11 cellular contexts compared by ENCODE assay signal in the genomic region with DNA sequence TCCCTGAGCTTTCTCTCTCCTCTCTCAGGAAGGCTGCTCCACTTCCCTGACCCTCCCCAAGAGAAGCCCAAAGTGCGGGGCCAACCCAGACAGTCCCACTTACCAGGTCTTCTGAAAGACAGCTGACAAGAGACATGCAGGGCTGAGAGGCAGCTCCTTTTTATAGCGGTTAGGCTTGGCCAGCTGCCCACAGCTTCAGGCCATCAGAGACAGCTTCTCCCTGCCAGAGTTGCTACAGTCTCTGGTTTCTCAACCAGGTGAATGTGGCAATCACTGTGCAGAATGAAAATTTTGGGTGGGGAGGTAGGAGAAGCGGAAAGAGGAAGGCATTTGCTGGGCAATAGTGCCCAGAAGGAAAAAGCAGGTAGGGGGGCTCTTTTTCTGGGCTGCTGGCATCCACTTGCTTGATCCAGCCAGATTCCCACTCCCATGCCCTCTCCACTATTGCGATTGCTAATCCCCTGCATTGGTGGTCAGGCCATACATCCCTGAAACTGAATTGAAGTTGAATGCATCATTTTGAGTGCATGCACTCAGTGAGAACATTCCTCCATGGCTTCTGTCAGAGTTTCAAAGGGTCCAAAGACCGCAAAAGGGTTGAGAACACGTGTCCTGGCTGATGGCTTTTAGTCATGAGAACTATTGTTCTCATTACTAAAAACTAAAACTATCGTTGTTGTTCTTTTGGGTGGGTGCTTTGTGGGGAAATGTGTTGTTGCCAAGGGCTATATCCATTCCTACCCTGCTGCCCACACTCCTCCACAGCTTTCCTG. TPM values are rescaled to one million over a fixed set of nuclear protein-coding genes. Genes with fewer than 3 reads are reported as not detected.
A peak's percentile ranks its signal among the peaks of the same experiment; 100 is the strongest.
DNase-seq lines count a peak whose midpoint lies in the region; ATAC-seq, FAIRE-seq and TF ChIP-seq lines count a peak whose summit lies in the region.
"Had no signal": no experiment of that assay in that cellular context is flagged by ENCODE, and none has a peak within 500 bp of the region (broad histone marks: within the 10 kb centered on the region; RNA-seq: fewer than 3 reads in every experiment).

S100A8 (minus strand) TSS at position 136 of the 773 bp plus-strand sequence. CDS start 538 bp downstream, outside the sequence.

- H3K27ac ChIP-seq in adipose tissue (ENCODE audit: low read depth, low read length) (peak within 1 kb of the TSS; percentile 43), keratinocyte (ENCODE audit: control insufficient read depth, insufficient read depth, low read length) (no peak within 1 kb of the TSS), thoracic aorta (no peak within 1 kb of the TSS)
- H3K27ac ChIP-seq: SK-N-MC had no signal

- H3K4me1 Mint-ChIP-seq in activated CD8-positive, alpha-beta memory T cell treated with anti-CD3 and anti-CD28 coated beads, Interleukin-2, amount 10 ng/mL, durations not matched to agents 7 days and 5 days: peaks cover 7% of the 10 kb centered on the region

- 49 to 64% (median 50%) methylated on average over 7 of the region's 7 CpGs for WGBS in adipose tissue, 3 donors

- H3K9me3 ChIP-seq in keratinocyte (ENCODE audit: control insufficient read depth, low read depth, low read length) (no peaks in the 10 kb centered on the region), thoracic aorta (no peaks in the 10 kb centered on the region)

- CTCF ChIA-PET in activated CD8-positive, alpha-beta memory T cell treated with anti-CD3 and anti-CD28 coated beads, Interleukin-2, amount 10 ng/mL, durations not matched to agents 7 days and 5 days (lab: Charles Lee): no interaction called here

- H3K4me2 ChIP-seq in keratinocyte (ENCODE audit: control insufficient read depth, extremely low read depth, insufficient read depth, low read depth, low read length): peak within 1 kb of the TSS; percentile 30

- H3K4me1 ChIP-seq in keratinocyte (ENCODE audit: control insufficient read depth, extremely low read depth, insufficient read depth, low read length) (peaks cover 44% of the 10 kb centered on the region), thoracic aorta (ENCODE audit: control insufficient read depth in 1 of 2, low read depth in 2 of 2) (no peaks in the 10 kb centered on the region)

- TF ChIP-seq CTCF in keratinocyte (optimal IDR thresholded peaks at IDR 0.05 in 1 of 3, IDR thresholded peaks at IDR 0.05 in 1 of 3, conservative IDR thresholded peaks at IDR 0.05 in 1 of 3; ENCODE audit: extremely low read depth in 1 of 3, insufficient read depth in 2 of 3, low read length in 3 of 3): no peak
- TF ChIP-seq CTCF in thoracic aorta (IDR thresholded peaks at IDR 0.05): no peak

- H3K9me3 Mint-ChIP-seq in activated CD8-positive, alpha-beta memory T cell treated with anti-CD3 and anti-CD28 coated beads, Interleukin-2, amount 10 ng/mL, durations not matched to agents 7 days and 5 days (ENCODE audit: low read depth): no peaks in the 10 kb centered on the region

- H3K4me3 ChIP-seq in keratinocyte (ENCODE audit: control insufficient read depth in 2 of 3, extremely low read depth in 1 of 3, insufficient read depth in 2 of 3, low read depth in 1 of 3, low read length in 3 of 3): peak within 1 kb of the TSS in 1 of 3 experiments; percentile 12
- H3K4me3 ChIP-seq in thoracic aorta: no peak within 1 kb of the TSS
- H3K4me3 ChIP-seq: SK-N-MC had no signal

- H3K9ac ChIP-seq in keratinocyte (ENCODE audit: control insufficient read depth, extremely low read depth, insufficient read depth, low read length): no peak within 1 kb of the TSS

- peak; percentile 82 for FAIRE-seq in keratinocyte (lab: Jason Lieb, UNC)

- no peak within 1 kb of the TSS for H3K4me3 Mint-ChIP-seq in activated CD8-positive, alpha-beta memory T cell treated with anti-CD3 and anti-CD28 coated beads, Interleukin-2, amount 10 ng/mL, durations not matched to agents 7 days and 5 days

- H3K27me3 ChIP-seq in keratinocyte (ENCODE audit: control insufficient read depth, extremely low read depth, insufficient read depth, low read length): peaks cover 7% of the 10 kb centered on the region
- no peaks in the 10 kb centered on the region for H3K27me3 ChIP-seq in thoracic aorta (replicated peaks; ENCODE audit: insufficient read depth)

- peak; percentile 23 for DNase-seq in NCI-H2029 (lab: John Stamatoyannopoulos, UW)
- no peak for DNase-seq in keratinocyte (ENCODE audit: low read depth, low spot score)
- no peak for DNase-seq in thoracic aorta (ENCODE audit: low spot score)
- DNase-seq in activated CD8-positive, alpha-beta memory T cell treated with anti-CD3 and anti-CD28 coated beads, Interleukin-2, amount 10 ng/mL, durations not matched to agents 7 days and 5 days: no peak
- DNase-seq: activated CD8-positive, alpha-beta memory T cell treated with anti-CD3 and anti-CD28 coated beads, Interleukin-2, amount 50 U/mL, for 4 hours; Kasumi-1 had no signal

- no peak within 1 kb of the TSS for H2AFZ ChIP-seq in keratinocyte (ENCODE audit: control insufficient read depth, low read length)

- H3K36me3 ChIP-seq in keratinocyte (ENCODE audit: control insufficient read depth in 2 of 2, extremely low read depth in 1 of 2, insufficient read depth in 2 of 2, low read length in 2 of 2) (no peaks in the 10 kb centered on the region), thoracic aorta (no peaks in the 10 kb centered on the region)

- peaks cover 12% of the 10 kb centered on the region for H3K27me3 Mint-ChIP-seq in activated CD8-positive, alpha-beta memory T cell treated with anti-CD3 and anti-CD28 coated beads, Interleukin-2, amount 10 ng/mL, durations not matched to agents 7 days and 5 days

- dilution Hi-C loops in keratinocyte (cut with MboI; ENCODE audit: extremely low pct_ligation_motif_present, low sequenced_read_pairs): no loop called here

- no peaks in the 10 kb centered on the region for H3K79me2 ChIP-seq in keratinocyte (ENCODE audit: control insufficient read depth, insufficient read depth, low read length)

- H3K36me3 Mint-ChIP-seq in activated CD8-positive, alpha-beta memory T cell treated with anti-CD3 and anti-CD28 coated beads, Interleukin-2, amount 10 ng/mL, durations not matched to agents 7 days and 5 days: no peaks in the 10 kb centered on the region

- H4K20me1 ChIP-seq in keratinocyte (ENCODE audit: control insufficient read depth, extremely low read depth, insufficient read depth, low read length): no peaks in the 10 kb centered on the region

- no peaks in the 10 kb centered on the region for H3K9me1 ChIP-seq in keratinocyte (ENCODE audit: control insufficient read depth, extremely low read depth, insufficient read depth, low read length)

- H3K27ac Mint-ChIP-seq in activated CD8-positive, alpha-beta memory T cell treated with anti-CD3 and anti-CD28 coated beads, Interleukin-2, amount 10 ng/mL, durations not matched to agents 7 days and 5 days: no peak within 1 kb of the TSS

- ATAC-seq in thoracic aorta (ENCODE audit: insufficient number of reproducible peaks, low FRiP score, low read depth) (no peak), GM21390 (IDR thresholded peaks at IDR 0.05; ENCODE audit: unreplicated experiment) (no peak), GM21619 (IDR thresholded peaks at IDR 0.05; ENCODE audit: unreplicated experiment) (no peak), HG02759 (IDR thresholded peaks at IDR 0.05; ENCODE audit: unreplicated experiment) (no peak)
- no peak for ATAC-seq in activated CD8-positive, alpha-beta memory T cell treated with anti-CD3 and anti-CD28 coated beads, Interleukin-2, amount 10 ng/mL, durations not matched to agents 7 days and 5 days

RNA-seq across cellular contexts. Expression of gene S100A8, which starts in this region (rescaled TPM):
- polyA plus RNA-seq in adipose tissue: 1,000 to 10,000 TPM in 2 of 3 donors, 10 to 100 TPM in 1; 51.8 to 2,570 (median 1,218) TPM
- polyA plus RNA-seq in keratinocyte: 99.7 to 1,918 TPM (median 403 TPM) in 3 replicates
- polyA plus RNA-seq in keratinocyte (2011; ENCODE audit: low read depth): 238 TPM
- polyA plus RNA-seq in keratinocyte (2011; cell fraction: cytosol; rRNA removed): 425 and 730 TPM in 2 replicates
- 279 and 328 TPM in 2 replicates for polyA plus RNA-seq in keratinocyte (2011; cell fraction: nucleus; rRNA removed)
- polyA plus RNA-seq in keratinocyte (2012; ENCODE audit: low replicate concordance): 177 and 1,802 TPM in 2 replicates
- polyA minus RNA-seq in keratinocyte: 4.8 to 96.5 TPM (median 24.3 TPM) in 3 replicates
- polyA minus RNA-seq in keratinocyte (2011; cell fraction: cytosol; rRNA and poly(A)+ RNA removed): 35.1 TPM
- 24.6 TPM in 2 replicates for polyA minus RNA-seq in keratinocyte (2011; cell fraction: nucleus; rRNA and poly(A)+ RNA removed)
- 10 to 100 TPM; 31.5 to 95.4 TPM for total RNA-seq in thoracic aorta
- not detected for total RNA-seq in activated CD8-positive, alpha-beta memory T cell treated with anti-CD3 and anti-CD28 coated beads, Interleukin-2, amount 10 ng/mL, durations not matched to agents 7 days and 5 days

Comparison
In these comparisons a context has a peak if more than half of its experiments do, and no peak if none do; other contexts are left out.
1. RNA of gene S100A8 (total RNA-seq): 31.5 to 95.4 TPM in thoracic aorta; not detected in activated CD8-positive, alpha-beta memory T cell treated with anti-CD3 and anti-CD28 coated beads, Interleukin-2, amount 10 ng/mL, durations not matched to agents 7 days and 5 days; every median in the first group is over 10 times any median in the second.